17 cellular contexts compared by ENCODE assay signal in genomic region chr6:157164972-157165371, GRCh38.
DNase-seq lines count a peak whose midpoint lies in the region; ATAC-seq, FAIRE-seq and TF ChIP-seq lines count a peak whose summit lies in the region.
"Had no signal": no experiment of that assay in that cellular context is flagged by ENCODE, and none has a peak within 500 bp of the region (broad histone marks: within the 10 kb centered on the region; RNA-seq: fewer than 3 reads in every experiment).

No MANE protein-coding gene starts in this region.

- no peak for ATAC-seq in activated CD8-positive, alpha-beta memory T cell treated with anti-CD3 and anti-CD28 coated beads, Interleukin-2, amount 10 ng/mL, durations not matched to agents 7 days and 5 days
- ATAC-seq in IMR-90 (ENCODE audit: low read depth) (no peak), upper lobe of right lung (no peak), HG03457 (IDR thresholded peaks at IDR 0.05; ENCODE audit: unreplicated experiment) (no peak)
- ATAC-seq: HCT116 had no signal

- no peak for TF ChIP-seq RAD21 in IMR-90 (IDR thresholded peaks at IDR 0.05; ENCODE audit: low read length)

- H3K27me3 Mint-ChIP-seq in activated CD8-positive, alpha-beta memory T cell treated with anti-CD3 and anti-CD28 coated beads, Interleukin-2, amount 10 ng/mL, durations not matched to agents 7 days and 5 days, result no peaks in the 10 kb centered on the region
- H3K27me3 Mint-ChIP-seq: CD8-positive, alpha-beta memory T cell had no signal

- in situ Hi-C loops in IMR-90 (cut with MboI; ENCODE audit: low sequenced_read_pairs), result no loop called here

- H4K91ac ChIP-seq in IMR-90 (ENCODE audit: insufficient read depth, low read depth, low read length), result no peak overlapping the region

- 89% methylated on average over 1 of the region's 1 CpG; no CpG with 5 or more reads in 1 of the 2 experiments for WGBS in IMR-90 (ENCODE audit: extremely low coverage in 2 of 2, insufficient read length in 1 of 2), 2 experiments

- H2BK15ac ChIP-seq in IMR-90 (ENCODE audit: low read depth, low read length), result no peak overlapping the region

- H3K4me1 ChIP-seq in IMR-90 (ENCODE audit: control insufficient read depth, insufficient read depth, low read length) (peaks cover 4% of the 10 kb centered on the region; the same call in 1 of the 2 replicates), upper lobe of right lung (no peaks in the 10 kb centered on the region)
- H3K4me1 ChIP-seq: BLaER1, Caco-2 had no signal

- H4K8ac ChIP-seq in IMR-90 (ENCODE audit: low read depth in 2 of 2, low read length in 2 of 2), result no peak overlapping the region

- no peak overlapping the region for H3K18ac ChIP-seq in IMR-90 (ENCODE audit: low read depth, low read length)

- TF ChIP-seq POLR2A in IMR-90 (IDR thresholded peaks at IDR 0.05; ENCODE audit: low read depth, low read length), result no peak

- peaks cover 3 to 11% of the 10 kb centered on the region in 2 experiments; a peak in 1 of 4 replicates for H3K79me1 ChIP-seq in IMR-90 (ENCODE audit: low read depth in 1 of 2, low read length in 2 of 2)

- dilution Hi-C loops in IMR-90 (cut with HindIII; ENCODE audit: low sequenced_read_pairs, unreplicated experiment), result no loop called here

- DNase-seq in activated CD8-positive, alpha-beta memory T cell treated with anti-CD3 and anti-CD28 coated beads, Interleukin-2, amount 10 ng/mL, durations not matched to agents 7 days and 5 days, result no peak
- no peak for DNase-seq in activated CD8-positive, alpha-beta memory T cell treated with anti-CD3 and anti-CD28 coated beads for 24 hours
- DNase-seq in IMR-90 (peak; percentile 34), NCI-H2227 (lab: John Stamatoyannopoulos, UW; ENCODE audit: unreplicated experiment) (peak; percentile 24), bronchial epithelial cell (ENCODE audit: low read depth) (peak; percentile 29), upper lobe of right lung (no peak)
- no peak for DNase-seq in stimulated activated naive CD4-positive, alpha-beta T cell treated with Interleukin-2 at 50 U/mL for 16 hours (lab: John Stamatoyannopoulos, UW)
- DNase-seq: 8988T; AML-193; Caco-2; CD8-positive, alpha-beta memory T cell; DND-41 had no signal

- no peak overlapping the region for H2AK5ac ChIP-seq in IMR-90 (ENCODE audit: low read depth, low read length)

- POLR2A ChIA-PET in IMR-90 (lab: Charles Lee; ENCODE audit: unreplicated experiment), result no interaction called here

- TF ChIP-seq CTCF in IMR-90 (conservative IDR thresholded peaks at IDR 0.05; ENCODE audit: low read depth, low read length), result no peak
- no peak for TF ChIP-seq CTCF in bronchial epithelial cell (IDR thresholded peaks at IDR 0.05; ENCODE audit: insufficient read depth, low read length, severe bottlenecking)
- no peak for TF ChIP-seq CTCF in upper lobe of right lung (IDR thresholded peaks at IDR 0.05)

- H3K14ac ChIP-seq in IMR-90 (replicated peaks; ENCODE audit: low read depth, low read length), result no peak overlapping the region

- no peak overlapping the region for H3K23ac ChIP-seq in IMR-90 (ENCODE audit: low read depth, low read length)

- H3K9me3 ChIP-seq in IMR-90 (ENCODE audit: control insufficient read depth, insufficient read depth, low read length) (no peaks in the 10 kb centered on the region), upper lobe of right lung (no peaks in the 10 kb centered on the region)
- H3K9me3 ChIP-seq: BLaER1, Caco-2 had no signal

- H3K36me3 ChIP-seq in IMR-90 (ENCODE audit: control insufficient read depth, insufficient read depth, low read length) (peaks cover 22% of the 10 kb centered on the region), bronchial epithelial cell (ENCODE audit: control insufficient read depth, insufficient read depth, low read length) (peaks cover 4% of the 10 kb centered on the region), upper lobe of right lung (peaks cover 31% of the 10 kb centered on the region)

- H2BK120ac ChIP-seq in IMR-90 (ENCODE audit: low read depth, low read length), result no peak overlapping the region

- intact Hi-C loops in IMR-90 (cut with micrococcal nuclease), result no loop called here
- intact Hi-C loops in upper lobe of right lung (cut with DNase I), result no loop called here

- CTCF ChIA-PET in activated CD8-positive, alpha-beta memory T cell treated with anti-CD3 and anti-CD28 coated beads, Interleukin-2, amount 10 ng/mL, durations not matched to agents 7 days and 5 days (lab: Charles Lee), result interaction anchor here (0.9 kb wide), 1 partner anchor 19 kb away, joined by 3 read pairs; no protein-coding TSS in a partner anchor
- CTCF ChIA-PET in IMR-90 (lab: Yijun Ruan, JAX), result interaction anchor here (1.0 kb wide), 1 partner anchor 13 kb away, joined by 4 read pairs; no protein-coding TSS in a partner anchor

- no peak overlapping the region for H3K9ac ChIP-seq in IMR-90 (ENCODE audit: low read depth, low read length)
- H3K9ac ChIP-seq: BLaER1 had no signal

- H3K36me3 Mint-ChIP-seq in activated CD8-positive, alpha-beta memory T cell treated with anti-CD3 and anti-CD28 coated beads, Interleukin-2, amount 10 ng/mL, durations not matched to agents 7 days and 5 days, result peaks cover 7% of the 10 kb centered on the region

- H3K9me1 ChIP-seq in IMR-90 (ENCODE audit: insufficient read depth, low read length), result peaks cover 8% of the 10 kb centered on the region; the same call in 1 of the 2 replicates

- no peak overlapping the region for H3K27ac ChIP-seq in IMR-90 (ENCODE audit: insufficient read depth, low read length)
- no peak overlapping the region for H3K27ac ChIP-seq in upper lobe of right lung
- H3K27ac ChIP-seq: BLaER1 had no signal

- no peak overlapping the region for H2BK5ac ChIP-seq in IMR-90 (ENCODE audit: low read depth, low read length, poor library complexity, severe bottlenecking)

- no peak overlapping the region for H4K5ac ChIP-seq in IMR-90 (ENCODE audit: low read depth, low read length)

- no TSS peak for BruUV-seq in IMR-90 (replicated peaks; lab: Mats Ljungman, UMichigan)

- peak overlapping the region; percentile 21 for H3K27ac Mint-ChIP-seq in activated CD8-positive, alpha-beta memory T cell treated with anti-CD3 and anti-CD28 coated beads, Interleukin-2, amount 10 ng/mL, durations not matched to agents 7 days and 5 days

- FAIRE-seq in bronchial epithelial cell (lab: Jason Lieb, UNC), result no peak
- FAIRE-seq: GM19239, H54 had no signal

- H2AFZ ChIP-seq in IMR-90 (replicated peaks; ENCODE audit: low read length, poor library complexity), result no peak overlapping the region

- no peak overlapping the region for H3K4me3 ChIP-seq in IMR-90 (ENCODE audit: insufficient read depth, low read depth, low read length)
- no peak overlapping the region for H3K4me3 ChIP-seq in bronchial epithelial cell (ENCODE audit: low read depth, low read length)
- no peak overlapping the region for H3K4me3 ChIP-seq in upper lobe of right lung
- H3K4me3 ChIP-seq: BLaER1 had no signal

- no peak overlapping the region for H3K4me2 ChIP-seq in IMR-90 (ENCODE audit: low read depth, low read length)
- H3K4me2 ChIP-seq: BLaER1 had no signal

- H3K4me3 Mint-ChIP-seq in activated CD8-positive, alpha-beta memory T cell treated with anti-CD3 and anti-CD28 coated beads, Interleukin-2, amount 10 ng/mL, durations not matched to agents 7 days and 5 days, result no peak overlapping the region
- H3K4me3 Mint-ChIP-seq: CD8-positive, alpha-beta memory T cell had no signal

- no peak overlapping the region for H3K56ac ChIP-seq in IMR-90 (ENCODE audit: extremely low read depth, insufficient read depth, low read length)

- H3K27me3 ChIP-seq in IMR-90 (ENCODE audit: control insufficient read depth, insufficient read depth, low read length) (no peaks in the 10 kb centered on the region), bronchial epithelial cell (ENCODE audit: control insufficient read depth, insufficient read depth, low read length) (no peaks in the 10 kb centered on the region), upper lobe of right lung (no peaks in the 10 kb centered on the region)
- H3K27me3 ChIP-seq: BLaER1 had no signal

- H3K4me1 Mint-ChIP-seq in activated CD8-positive, alpha-beta memory T cell treated with anti-CD3 and anti-CD28 coated beads, Interleukin-2, amount 10 ng/mL, durations not matched to agents 7 days and 5 days, result no peaks in the 10 kb centered on the region

- H2BK20ac ChIP-seq in IMR-90 (ENCODE audit: low read depth, low read length), result no peak overlapping the region

- H4K20me1 ChIP-seq in IMR-90 (ENCODE audit: insufficient read depth, low read length), result no peaks in the 10 kb centered on the region

- no peak overlapping the region for H2AK9ac ChIP-seq in IMR-90 (replicated peaks; ENCODE audit: low read depth, low read length, poor library complexity)

- no peak overlapping the region for H3K4ac ChIP-seq in IMR-90 (ENCODE audit: low read depth, low read length)

- H3K9me3 Mint-ChIP-seq in activated CD8-positive, alpha-beta memory T cell treated with anti-CD3 and anti-CD28 coated beads, Interleukin-2, amount 10 ng/mL, durations not matched to agents 7 days and 5 days (ENCODE audit: low read depth), result no peaks in the 10 kb centered on the region
- H3K9me3 Mint-ChIP-seq: CD8-positive, alpha-beta memory T cell had no signal

TF ChIP-seq in IMR-90, 13 proteins besides CTCF, POLR2A, EP300 and RAD21:
- no peak for TF ChIP-seq RCOR1 (IDR thresholded peaks at IDR 0.05; ENCODE audit: insufficient replicate concordance, low read length)

Comparison
In these comparisons a context has a peak if more than half of its experiments do, and no peak if none do; other contexts are left out.
1. DNase-seq: peak in IMR-90 (single experiment), NCI-H2227 (single experiment) and bronchial epithelial cell (single experiment); none in activated CD8-positive, alpha-beta memory T cell treated with anti-CD3 and anti-CD28 coated beads, Interleukin-2, amount 10 ng/mL, durations not matched to agents 7 days and 5 days (single experiment), activated CD8-positive, alpha-beta memory T cell treated with anti-CD3 and anti-CD28 coated beads for 24 hours (single experiment), upper lobe of right lung (single experiment) and stimulated activated naive CD4-positive, alpha-beta T cell treated with Interleukin-2 at 50 U/mL for 16 hours (single experiment).